Comparison of ENCODE assay signal across 1 cellular context in genomic region chr1:172727956-172728603, GRCh38.
TF ChIP-seq lines count a peak whose summit lies in the region.

No MANE protein-coding gene starts in this region.

TF ChIP-seq in HepG2, 621 proteins besides CTCF, POLR2A, EP300 and RAD21 (continued from another document):
- TF ChIP-seq EED (CRISPR knock-in tag; IDR thresholded peaks at IDR 0.05) (no peak), ZNF354B (CRISPR knock-in tag; IDR thresholded peaks at IDR 0.05) (no peak), CENPBD1 (CRISPR knock-in tag; IDR thresholded peaks at IDR 0.05; ENCODE audit: borderline replicate concordance, low read depth) (no peak), NONO (IDR thresholded peaks at IDR 0.05) (no peak), NONO (CRISPR knock-in tag; conservative IDR thresholded peaks at IDR 0.05) (0 out of 2 replicates have a peak, but pooled peaks have one; percentile 24), TRIM24 (CRISPR knock-in tag; IDR thresholded peaks at IDR 0.05) (no peak), FOXO1 (CRISPR knock-in tag; IDR thresholded peaks at IDR 0.05) (0 out of 2 replicates have a peak, but pooled peaks have one; percentile 17), ZNF567 (CRISPR knock-in tag; IDR thresholded peaks at IDR 0.05; ENCODE audit: borderline replicate concordance) (no peak), KLF13 (CRISPR knock-in tag; IDR thresholded peaks at IDR 0.05) (no peak), ZNF260 (CRISPR knock-in tag; IDR thresholded peaks at IDR 0.05; ENCODE audit: borderline replicate concordance, low read depth) (no peak), PAXIP1 (CRISPR knock-in tag; conservative IDR thresholded peaks at IDR 0.05) (no peak), PAX8 (CRISPR knock-in tag; IDR thresholded peaks at IDR 0.05; ENCODE audit: borderline replicate concordance) (no peak), ZNF329 (CRISPR knock-in tag; IDR thresholded peaks at IDR 0.05; ENCODE audit: low read depth) (no peak), MAFF (IDR thresholded peaks at IDR 0.05; ENCODE audit: low read depth, low read length) (peak; percentile 83), XRCC5 (optimal IDR thresholded peaks at IDR 0.05; ENCODE audit: low read length) (peak; percentile 66), SPEN (CRISPR knock-in tag; IDR thresholded peaks at IDR 0.05; ENCODE audit: low read depth) (no peak), CBX5 (CRISPR knock-in tag; IDR thresholded peaks at IDR 0.05; ENCODE audit: borderline replicate concordance) (0 out of 2 replicates have a peak, but pooled peaks have one; percentile 51), ZSCAN29 (CRISPR knock-in tag; conservative IDR thresholded peaks at IDR 0.05) (no peak), CEBPG (CRISPR knock-in tag; IDR thresholded peaks at IDR 0.05) (0 out of 2 replicates have a peak, but pooled peaks have one; percentile 7), ZSCAN30 (CRISPR knock-in tag; IDR thresholded peaks at IDR 0.05) (no peak), ZNF460 (CRISPR knock-in tag; IDR thresholded peaks at IDR 0.05; ENCODE audit: borderline replicate concordance) (no peak), GPBP1L1 (CRISPR knock-in tag; IDR thresholded peaks at IDR 0.05) (no peak), NR3C1 (CRISPR knock-in tag; IDR thresholded peaks at IDR 0.05) (no peak), ATF1 (CRISPR knock-in tag; IDR thresholded peaks at IDR 0.05) (no peak), ZFX (CRISPR knock-in tag; IDR thresholded peaks at IDR 0.05; ENCODE audit: low read depth) (no peak)
